29 cellular contexts compared by ENCODE assay signal in genomic region chr20:12072945-12073245, GRCh38.
"Had no signal": no experiment of that assay in that cellular context is flagged by ENCODE, and none has a peak within 500 bp of the region (broad histone marks: within the 10 kb centered on the region; RNA-seq: fewer than 3 reads in every experiment).

No MANE protein-coding gene starts in this region.

- H3K4me3 Mint-ChIP-seq: activated CD4-positive, alpha-beta memory T cell treated with anti-CD3 and anti-CD28 coated beads, Interleukin-2, amount 10 ng/mL, durations not matched to agents 7 days and 5 days; activated CD4-positive, alpha-beta T cell treated with anti-CD3 and anti-CD28 coated beads for 36 hours; activated naive CD4-positive, alpha-beta T cell treated with anti-CD3 and anti-CD28 coated beads, Interleukin-2, amount 10 ng/mL, durations not matched to agents 7 days and 5 days; activated naive CD8-positive, alpha-beta T cell treated with anti-CD3 and anti-CD28 coated beads for 36 hours; T-cell had no signal

- H3K27me3 Mint-ChIP-seq: activated CD4-positive, alpha-beta memory T cell treated with anti-CD3 and anti-CD28 coated beads, Interleukin-2, amount 10 ng/mL, durations not matched to agents 7 days and 5 days; activated CD4-positive, alpha-beta T cell treated with anti-CD3 and anti-CD28 coated beads for 36 hours; activated naive CD4-positive, alpha-beta T cell treated with anti-CD3 and anti-CD28 coated beads, Interleukin-2, amount 10 ng/mL, durations not matched to agents 7 days and 5 days; activated naive CD8-positive, alpha-beta T cell treated with anti-CD3 and anti-CD28 coated beads for 36 hours; T-cell had no signal

- ATAC-seq: activated CD4-positive, alpha-beta T cell treated with anti-CD3 and anti-CD28 coated beads for 36 hours; Panc1; T-cell had no signal

- H3K4me1 Mint-ChIP-seq: activated CD4-positive, alpha-beta memory T cell treated with anti-CD3 and anti-CD28 coated beads, Interleukin-2, amount 10 ng/mL, durations not matched to agents 7 days and 5 days; activated CD4-positive, alpha-beta T cell treated with anti-CD3 and anti-CD28 coated beads for 36 hours; activated naive CD4-positive, alpha-beta T cell treated with anti-CD3 and anti-CD28 coated beads, Interleukin-2, amount 10 ng/mL, durations not matched to agents 7 days and 5 days; activated naive CD8-positive, alpha-beta T cell treated with anti-CD3 and anti-CD28 coated beads for 36 hours; T-cell had no signal

- H3K27ac Mint-ChIP-seq: activated CD4-positive, alpha-beta memory T cell treated with anti-CD3 and anti-CD28 coated beads, Interleukin-2, amount 10 ng/mL, durations not matched to agents 7 days and 5 days; activated CD4-positive, alpha-beta T cell treated with anti-CD3 and anti-CD28 coated beads for 36 hours; activated naive CD4-positive, alpha-beta T cell treated with anti-CD3 and anti-CD28 coated beads, Interleukin-2, amount 10 ng/mL, durations not matched to agents 7 days and 5 days; activated naive CD8-positive, alpha-beta T cell treated with anti-CD3 and anti-CD28 coated beads for 36 hours; activated T-helper 2 cell treated with anti-CD3 and anti-CD28 coated beads, Interferon-gamma antibody, Interleukin-2, Interleukin-4, amounts not matched to agents 10 μg/mL and 5 μg/mL and 100 μg/mL, durations not matched to agents 14 hours and 24 hours and 36 hours; T-cell had no signal

- H3K4me1 ChIP-seq: adrenal gland had no signal

- H3K9me3 Mint-ChIP-seq: activated naive CD8-positive, alpha-beta T cell treated with anti-CD3 and anti-CD28 coated beads for 36 hours had no signal

- H3K4me3 ChIP-seq: adrenal gland, cardiac muscle cell, SK-N-MC had no signal

- DNase-seq: activated CD4-positive, alpha-beta memory T cell treated with anti-CD3 and anti-CD28 coated beads, Interleukin-2, amount 10 ng/mL, durations not matched to agents 7 days and 5 days; activated CD4-positive, alpha-beta T cell treated with anti-CD3 and anti-CD28 coated beads for 36 hours; activated CD4-positive, alpha-beta T cell treated with anti-CD3 and anti-CD28 coated beads, Interleukin-2, amount 50 U/mL, for 1 hour; activated CD4-positive, CD25-positive, alpha-beta regulatory T cell; activated gamma-delta T cell treated with Interleukin-2 at 50 U/mL for 16 hours; activated naive CD4-positive, alpha-beta T cell treated with anti-CD3 and anti-CD28 coated beads, Interleukin-2, amount 10 ng/mL, durations not matched to agents 7 days and 5 days; activated naive CD8-positive, alpha-beta T cell treated with anti-CD3 and anti-CD28 coated beads for 36 hours; activated T-cell treated with anti-CD3 and anti-CD28 coated beads for 4 hours; activated T-cell treated with anti-CD3 and anti-CD28 coated beads, Interleukin-2, amount 50 U/mL, for 48 hours; adrenal gland; anterior cingulate cortex; brain microvascular endothelial cell; Kasumi-1; NCI-H1092; NCI-H1417; NCI-H1930; NCI-H2171; NCI-H226; NCI-H526 treated with DMSO at 0.1 percent for 48 hours; NCI-H82; OCI-M1; RPMI8226; T-cell; T-helper 2 cell had no signal

- H3K36me3 ChIP-seq: adrenal gland, brain microvascular endothelial cell, cardiac muscle cell had no signal

- H3K27ac ChIP-seq: adrenal gland, brain microvascular endothelial cell, cardiac muscle cell, SK-N-MC, VCaP had no signal

- H3K36me3 Mint-ChIP-seq: activated naive CD4-positive, alpha-beta T cell treated with anti-CD3 and anti-CD28 coated beads, Interleukin-2, amount 10 ng/mL, durations not matched to agents 7 days and 5 days; activated naive CD8-positive, alpha-beta T cell treated with anti-CD3 and anti-CD28 coated beads for 36 hours; T-cell had no signal

- H3K27me3 ChIP-seq: adrenal gland, brain microvascular endothelial cell, cardiac muscle cell had no signal

- H3K9me3 ChIP-seq: adrenal gland had no signal
